ENCODE assay signal across 23 cellular contexts in genomic region chr7:45700556-45700955, GRCh38.
A peak's percentile ranks its signal among the peaks of the same experiment; 100 is the strongest.
DNase-seq lines count a peak whose midpoint lies in the region; ATAC-seq and TF ChIP-seq lines count a peak whose summit lies in the region.
"Had no signal": no experiment of that assay in that cellular context is flagged by ENCODE, and none has a peak within 500 bp of the region (broad histone marks: within the 10 kb centered on the region; RNA-seq: fewer than 3 reads in every experiment).

No MANE protein-coding gene starts in this region.

- H3K36me3 ChIP-seq in gastrocnemius medialis = no peaks in the 10 kb centered on the region
- H3K36me3 ChIP-seq: esophagus squamous epithelium, WERI-Rb-1 had no signal

- intact Hi-C loops in gastrocnemius medialis (cut with DNase I; ENCODE audit: low total_unique reads) = no loop called here

- H3K9me3 ChIP-seq in gastrocnemius medialis = no peaks in the 10 kb centered on the region
- H3K9me3 ChIP-seq: esophagus squamous epithelium had no signal

- DNase-seq in amniotic epithelial cell (ENCODE audit: low read depth) = peak; percentile 22
- peak; percentile 50 for DNase-seq in fibroblast of villous mesenchyme (ENCODE audit: low read depth)
- DNase-seq in left lobe of liver (ENCODE audit: low spot score) = peak; percentile 75
- peak; percentile 31 to 65 for DNase-seq in gastrocnemius medialis
- DNase-seq in GOT3 (lab: John Stamatoyannopoulos, UW) = no peak
- DNase-seq in T-helper 1 cell = no peak
- DNase-seq: activated CD4-positive, alpha-beta T cell treated with anti-CD3 and anti-CD28 coated beads, Interleukin-2, amount 50 U/mL, for 1 hour; activated naive CD8-positive, alpha-beta T cell treated with anti-CD3 and anti-CD28 coated beads, Interleukin-2, amount 10 ng/mL, durations not matched to agents 7 days and 5 days; C1 segment of cervical spinal cord; Calu3; cortex of kidney; esophagus squamous epithelium; HCEC 1CT; kidney; mesendoderm; NCI-H2029; NCI-H2227 treated with DMSO at 0.1 percent for 48 hours; NCI-H748 treated with DMSO at 0.1 percent for 48 hours; stimulated activated naive CD4-positive, alpha-beta T cell treated with Interleukin-2 at 50 U/mL for 16 hours; WERI-Rb-1 had no signal

- in situ Hi-C loops in gastrocnemius medialis (cut with MboI; ENCODE audit: low sequenced_read_pairs in 4 of 4) = no loop called here

- TF ChIP-seq POLR2A in gastrocnemius medialis (IDR thresholded peaks at IDR 0.05) = no peak

- no peak for TF ChIP-seq CTCF in fibroblast of villous mesenchyme (IDR thresholded peaks at IDR 0.05; ENCODE audit: insufficient read depth, low read depth, low read length)
- no peak for TF ChIP-seq CTCF in gastrocnemius medialis (IDR thresholded peaks at IDR 0.05 in 4 of 5, conservative IDR thresholded peaks at IDR 0.05 in 1 of 5)

- ATAC-seq in left lobe of liver (peak; percentile 47), gastrocnemius medialis (peak; percentile 67 to 77), HG02981 (IDR thresholded peaks at IDR 0.05; ENCODE audit: unreplicated experiment) (no peak), HG02642 (IDR thresholded peaks at IDR 0.05; ENCODE audit: poor library complexity, unreplicated experiment) (no peak)

- H3K4me3 ChIP-seq in fibroblast of villous mesenchyme (ENCODE audit: low read depth, low read length) (no peak overlapping the region), gastrocnemius medialis (no peak overlapping the region)
- H3K4me3 ChIP-seq: esophagus squamous epithelium had no signal

- peak overlapping the region in 2 of 4 donors; percentile 22 to 35 for H3K27ac ChIP-seq in gastrocnemius medialis
- H3K27ac ChIP-seq: RWPE1, WERI-Rb-1 had no signal

- H3K27me3 ChIP-seq in gastrocnemius medialis = no peaks in the 10 kb centered on the region
- H3K27me3 ChIP-seq: esophagus squamous epithelium had no signal

- no peaks in the 10 kb centered on the region for H3K4me1 ChIP-seq in gastrocnemius medialis
- H3K4me1 ChIP-seq: esophagus squamous epithelium had no signal

Comparison
In these comparisons a context has a peak if more than half of its experiments do, and no peak if none do; other contexts are left out.
1. DNase-seq: peak in amniotic epithelial cell (single experiment), fibroblast of villous mesenchyme (single experiment), left lobe of liver (single experiment) and gastrocnemius medialis (2 of 2); none in GOT3 (single experiment) and T-helper 1 cell (0 of 5).
2. ATAC-seq: peak in left lobe of liver (single experiment) and gastrocnemius medialis (2 of 2); none in HG02981 (single experiment) and HG02642 (single experiment).